In the genomic region with DNA sequence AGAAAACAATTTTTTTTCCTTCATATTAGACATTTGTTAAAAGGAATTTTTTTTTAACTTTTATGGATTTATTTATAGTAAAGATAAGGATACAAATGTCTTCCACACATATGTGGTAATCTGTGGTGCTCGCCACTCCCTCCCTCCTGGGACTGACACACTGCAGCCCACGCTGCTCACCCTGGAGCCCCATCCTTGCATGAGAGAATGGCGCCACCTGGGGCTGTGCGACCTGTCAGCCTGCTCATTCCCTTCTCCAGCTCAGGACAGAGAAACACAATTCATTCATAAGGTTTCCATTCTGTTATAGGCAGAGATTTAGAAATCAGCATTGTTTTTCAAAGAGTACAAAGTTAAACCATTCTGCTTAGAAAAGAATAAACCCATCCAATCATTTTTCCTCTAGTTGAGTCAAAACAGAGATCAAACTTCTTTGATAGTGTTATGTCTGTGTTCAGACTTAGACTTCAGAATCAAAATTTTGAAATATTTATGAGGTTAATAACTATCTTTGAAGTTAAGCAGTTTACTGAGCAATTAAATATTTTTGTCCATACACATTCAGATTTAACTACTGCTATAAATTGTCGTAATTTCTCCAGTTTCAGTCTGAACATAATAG, we compare ENCODE assay signal across 1 cellular context.
A peak's percentile ranks its signal among the peaks of the same experiment; 100 is the strongest.
TF ChIP-seq lines count a peak whose summit lies in the region.

No MANE protein-coding gene starts in this region.

TF ChIP-seq in HepG2, 621 proteins besides CTCF, POLR2A, EP300 and RAD21 (continued from another document and continues in another):
- TF ChIP-seq, protein P1, sequence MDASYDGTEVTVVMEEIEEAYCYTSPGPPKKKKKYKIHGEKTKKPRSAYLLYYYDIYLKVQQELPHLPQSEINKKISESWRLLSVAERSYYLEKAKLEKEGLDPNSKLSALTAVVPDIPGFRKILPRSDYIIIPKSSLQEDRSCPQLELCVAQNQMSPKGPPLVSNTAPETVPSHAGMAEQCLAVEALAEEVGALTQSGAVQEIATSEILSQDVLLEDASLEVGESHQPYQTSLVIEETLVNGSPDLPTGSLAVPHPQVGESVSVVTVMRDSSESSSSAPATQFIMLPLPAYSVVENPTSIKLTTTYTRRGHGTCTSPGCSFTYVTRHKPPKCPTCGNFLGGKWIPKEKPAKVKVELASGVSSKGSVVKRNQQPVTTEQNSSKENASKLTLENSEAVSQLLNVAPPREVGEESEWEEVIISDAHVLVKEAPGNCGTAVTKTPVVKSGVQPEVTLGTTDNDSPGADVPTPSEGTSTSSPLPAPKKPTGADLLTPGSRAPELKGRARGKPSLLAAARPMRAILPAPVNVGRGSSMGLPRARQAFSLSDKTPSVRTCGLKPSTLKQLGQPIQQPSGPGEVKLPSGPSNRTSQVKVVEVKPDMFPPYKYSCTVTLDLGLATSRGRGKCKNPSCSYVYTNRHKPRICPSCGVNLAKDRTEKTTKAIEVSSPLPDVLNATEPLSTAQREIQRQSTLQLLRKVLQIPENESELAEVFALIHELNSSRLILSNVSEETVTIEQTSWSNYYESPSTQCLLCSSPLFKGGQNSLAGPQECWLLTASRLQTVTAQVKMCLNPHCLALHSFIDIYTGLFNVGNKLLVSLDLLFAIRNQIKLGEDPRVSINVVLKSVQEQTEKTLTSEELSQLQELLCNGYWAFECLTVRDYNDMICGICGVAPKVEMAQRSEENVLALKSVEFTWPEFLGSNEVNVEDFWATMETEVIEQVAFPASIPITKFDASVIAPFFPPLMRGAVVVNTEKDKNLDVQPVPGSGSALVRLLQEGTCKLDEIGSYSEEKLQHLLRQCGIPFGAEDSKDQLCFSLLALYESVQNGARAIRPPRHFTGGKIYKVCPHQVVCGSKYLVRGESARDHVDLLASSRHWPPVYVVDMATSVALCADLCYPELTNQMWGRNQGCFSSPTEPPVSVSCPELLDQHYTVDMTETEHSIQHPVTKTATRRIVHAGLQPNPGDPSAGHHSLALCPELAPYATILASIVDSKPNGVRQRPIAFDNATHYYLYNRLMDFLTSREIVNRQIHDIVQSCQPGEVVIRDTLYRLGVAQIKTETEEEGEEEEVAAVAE (CRISPR knock-in tag; IDR thresholded peaks at IDR 0.05; ENCODE audit: borderline replicate concordance) = no peak
- TF ChIP-seq ZBTB44 (CRISPR knock-in tag; IDR thresholded peaks at IDR 0.05) (no peak), ETV6 (CRISPR knock-in tag; conservative IDR thresholded peaks at IDR 0.05) (no peak), PRPF4 (IDR thresholded peaks at IDR 0.05; ENCODE audit: low read depth, low read length, poor library complexity, severe bottlenecking) (no peak), CREM (IDR thresholded peaks at IDR 0.05) (no peak), CREM (CRISPR knock-in tag; IDR thresholded peaks at IDR 0.05) (no peak), ZSCAN9 (CRISPR knock-in tag; IDR thresholded peaks at IDR 0.05; ENCODE audit: borderline replicate concordance) (peak; percentile 52; the same call in 1 of the 2 replicates), CHCHD3 (CRISPR knock-in tag; IDR thresholded peaks at IDR 0.05) (no peak), TBX3 (IDR thresholded peaks at IDR 0.05; ENCODE audit: borderline replicate concordance) (no peak), BHLHE40 (IDR thresholded peaks at IDR 0.05; ENCODE audit: low read length) (no peak), NFKB2 (CRISPR knock-in tag; IDR thresholded peaks at IDR 0.05; ENCODE audit: borderline replicate concordance) (no peak; the same call in 1 of the 2 replicates), RBM22 (optimal IDR thresholded peaks at IDR 0.05; ENCODE audit: low read length) (peak; percentile 67), ZNF333 (CRISPR knock-in tag; IDR thresholded peaks at IDR 0.05; ENCODE audit: borderline replicate concordance) (no peak), ZNF660 (CRISPR knock-in tag; IDR thresholded peaks at IDR 0.05; ENCODE audit: borderline replicate concordance, low read depth) (no peak), ZNF563 (CRISPR knock-in tag; IDR thresholded peaks at IDR 0.05) (no peak), SRSF9 (IDR thresholded peaks at IDR 0.05; ENCODE audit: borderline replicate concordance, insufficient read depth, low read depth, low read length, poor library complexity, severe bottlenecking) (no peak), SMAD3 (CRISPR knock-in tag; IDR thresholded peaks at IDR 0.05) (0 out of 2 replicates have a peak, but pooled peaks have one; percentile 57), ZNF446 (CRISPR knock-in tag; IDR thresholded peaks at IDR 0.05) (no peak), ZBTB39 (CRISPR knock-in tag; IDR thresholded peaks at IDR 0.05) (no peak), SNAI1 (CRISPR knock-in tag; IDR thresholded peaks at IDR 0.05; ENCODE audit: borderline replicate concordance) (no peak), BRCA1 (CRISPR knock-in tag; IDR thresholded peaks at IDR 0.05) (0 out of 2 replicates have a peak, but pooled peaks have one; percentile 20), SPEN (CRISPR knock-in tag; IDR thresholded peaks at IDR 0.05; ENCODE audit: low read depth) (no peak), BORCS8-MEF2B (CRISPR knock-in tag; IDR thresholded peaks at IDR 0.05) (no peak), KAT2B (IDR thresholded peaks at IDR 0.05; ENCODE audit: borderline replicate concordance, low read depth, low read length) (no peak), ZNF230 (CRISPR knock-in tag; IDR thresholded peaks at IDR 0.05) (no peak)
- TF ChIP-seq, protein P2, sequence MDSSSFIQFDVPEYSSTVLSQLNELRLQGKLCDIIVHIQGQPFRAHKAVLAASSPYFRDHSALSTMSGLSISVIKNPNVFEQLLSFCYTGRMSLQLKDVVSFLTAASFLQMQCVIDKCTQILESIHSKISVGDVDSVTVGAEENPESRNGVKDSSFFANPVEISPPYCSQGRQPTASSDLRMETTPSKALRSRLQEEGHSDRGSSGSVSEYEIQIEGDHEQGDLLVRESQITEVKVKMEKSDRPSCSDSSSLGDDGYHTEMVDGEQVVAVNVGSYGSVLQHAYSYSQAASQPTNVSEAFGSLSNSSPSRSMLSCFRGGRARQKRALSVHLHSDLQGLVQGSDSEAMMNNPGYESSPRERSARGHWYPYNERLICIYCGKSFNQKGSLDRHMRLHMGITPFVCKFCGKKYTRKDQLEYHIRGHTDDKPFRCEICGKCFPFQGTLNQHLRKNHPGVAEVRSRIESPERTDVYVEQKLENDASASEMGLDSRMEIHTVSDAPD (CRISPR knock-in tag; IDR thresholded peaks at IDR 0.05) = no peak
- TF ChIP-seq, protein P3, sequence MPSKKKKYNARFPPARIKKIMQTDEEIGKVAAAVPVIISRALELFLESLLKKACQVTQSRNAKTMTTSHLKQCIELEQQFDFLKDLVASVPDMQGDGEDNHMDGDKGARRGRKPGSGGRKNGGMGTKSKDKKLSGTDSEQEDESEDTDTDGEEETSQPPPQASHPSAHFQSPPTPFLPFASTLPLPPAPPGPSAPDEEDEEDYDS (CRISPR knock-in tag; IDR thresholded peaks at IDR 0.05) = no peak
- TF ChIP-seq, protein P4, sequence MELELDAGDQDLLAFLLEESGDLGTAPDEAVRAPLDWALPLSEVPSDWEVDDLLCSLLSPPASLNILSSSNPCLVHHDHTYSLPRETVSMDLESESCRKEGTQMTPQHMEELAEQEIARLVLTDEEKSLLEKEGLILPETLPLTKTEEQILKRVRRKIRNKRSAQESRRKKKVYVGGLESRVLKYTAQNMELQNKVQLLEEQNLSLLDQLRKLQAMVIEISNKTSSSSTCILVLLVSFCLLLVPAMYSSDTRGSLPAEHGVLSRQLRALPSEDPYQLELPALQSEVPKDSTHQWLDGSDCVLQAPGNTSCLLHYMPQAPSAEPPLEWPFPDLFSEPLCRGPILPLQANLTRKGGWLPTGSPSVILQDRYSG (CRISPR knock-in tag; IDR thresholded peaks at IDR 0.05) = no peak
- TF ChIP-seq, protein P5, sequence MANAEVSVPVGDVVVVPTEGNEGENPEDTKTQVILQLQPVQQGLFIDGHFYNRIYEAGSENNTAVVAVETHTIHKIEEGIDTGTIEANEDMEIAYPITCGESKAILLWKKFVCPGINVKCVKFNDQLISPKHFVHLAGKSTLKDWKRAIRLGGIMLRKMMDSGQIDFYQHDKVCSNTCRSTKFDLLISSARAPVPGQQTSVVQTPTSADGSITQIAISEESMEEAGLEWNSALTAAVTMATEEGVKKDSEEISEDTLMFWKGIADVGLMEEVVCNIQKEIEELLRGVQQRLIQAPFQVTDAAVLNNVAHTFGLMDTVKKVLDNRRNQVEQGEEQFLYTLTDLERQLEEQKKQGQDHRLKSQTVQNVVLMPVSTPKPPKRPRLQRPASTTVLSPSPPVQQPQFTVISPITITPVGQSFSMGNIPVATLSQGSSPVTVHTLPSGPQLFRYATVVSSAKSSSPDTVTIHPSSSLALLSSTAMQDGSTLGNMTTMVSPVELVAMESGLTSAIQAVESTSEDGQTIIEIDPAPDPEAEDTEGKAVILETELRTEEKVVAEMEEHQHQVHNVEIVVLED (CRISPR knock-in tag; IDR thresholded peaks at IDR 0.05; ENCODE audit: borderline replicate concordance) = no peak
- TF ChIP-seq, protein P6, sequence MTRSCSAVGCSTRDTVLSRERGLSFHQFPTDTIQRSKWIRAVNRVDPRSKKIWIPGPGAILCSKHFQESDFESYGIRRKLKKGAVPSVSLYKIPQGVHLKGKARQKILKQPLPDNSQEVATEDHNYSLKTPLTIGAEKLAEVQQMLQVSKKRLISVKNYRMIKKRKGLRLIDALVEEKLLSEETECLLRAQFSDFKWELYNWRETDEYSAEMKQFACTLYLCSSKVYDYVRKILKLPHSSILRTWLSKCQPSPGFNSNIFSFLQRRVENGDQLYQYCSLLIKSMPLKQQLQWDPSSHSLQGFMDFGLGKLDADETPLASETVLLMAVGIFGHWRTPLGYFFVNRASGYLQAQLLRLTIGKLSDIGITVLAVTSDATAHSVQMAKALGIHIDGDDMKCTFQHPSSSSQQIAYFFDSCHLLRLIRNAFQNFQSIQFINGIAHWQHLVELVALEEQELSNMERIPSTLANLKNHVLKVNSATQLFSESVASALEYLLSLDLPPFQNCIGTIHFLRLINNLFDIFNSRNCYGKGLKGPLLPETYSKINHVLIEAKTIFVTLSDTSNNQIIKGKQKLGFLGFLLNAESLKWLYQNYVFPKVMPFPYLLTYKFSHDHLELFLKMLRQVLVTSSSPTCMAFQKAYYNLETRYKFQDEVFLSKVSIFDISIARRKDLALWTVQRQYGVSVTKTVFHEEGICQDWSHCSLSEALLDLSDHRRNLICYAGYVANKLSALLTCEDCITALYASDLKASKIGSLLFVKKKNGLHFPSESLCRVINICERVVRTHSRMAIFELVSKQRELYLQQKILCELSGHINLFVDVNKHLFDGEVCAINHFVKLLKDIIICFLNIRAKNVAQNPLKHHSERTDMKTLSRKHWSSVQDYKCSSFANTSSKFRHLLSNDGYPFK (CRISPR knock-in tag; IDR thresholded peaks at IDR 0.05; ENCODE audit: borderline replicate concordance) = no peak
- TF ChIP-seq, protein P7, sequence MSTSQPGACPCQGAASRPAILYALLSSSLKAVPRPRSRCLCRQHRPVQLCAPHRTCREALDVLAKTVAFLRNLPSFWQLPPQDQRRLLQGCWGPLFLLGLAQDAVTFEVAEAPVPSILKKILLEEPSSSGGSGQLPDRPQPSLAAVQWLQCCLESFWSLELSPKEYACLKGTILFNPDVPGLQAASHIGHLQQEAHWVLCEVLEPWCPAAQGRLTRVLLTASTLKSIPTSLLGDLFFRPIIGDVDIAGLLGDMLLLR (CRISPR knock-in tag; IDR thresholded peaks at IDR 0.05) = no peak
- TF ChIP-seq, protein P8, sequence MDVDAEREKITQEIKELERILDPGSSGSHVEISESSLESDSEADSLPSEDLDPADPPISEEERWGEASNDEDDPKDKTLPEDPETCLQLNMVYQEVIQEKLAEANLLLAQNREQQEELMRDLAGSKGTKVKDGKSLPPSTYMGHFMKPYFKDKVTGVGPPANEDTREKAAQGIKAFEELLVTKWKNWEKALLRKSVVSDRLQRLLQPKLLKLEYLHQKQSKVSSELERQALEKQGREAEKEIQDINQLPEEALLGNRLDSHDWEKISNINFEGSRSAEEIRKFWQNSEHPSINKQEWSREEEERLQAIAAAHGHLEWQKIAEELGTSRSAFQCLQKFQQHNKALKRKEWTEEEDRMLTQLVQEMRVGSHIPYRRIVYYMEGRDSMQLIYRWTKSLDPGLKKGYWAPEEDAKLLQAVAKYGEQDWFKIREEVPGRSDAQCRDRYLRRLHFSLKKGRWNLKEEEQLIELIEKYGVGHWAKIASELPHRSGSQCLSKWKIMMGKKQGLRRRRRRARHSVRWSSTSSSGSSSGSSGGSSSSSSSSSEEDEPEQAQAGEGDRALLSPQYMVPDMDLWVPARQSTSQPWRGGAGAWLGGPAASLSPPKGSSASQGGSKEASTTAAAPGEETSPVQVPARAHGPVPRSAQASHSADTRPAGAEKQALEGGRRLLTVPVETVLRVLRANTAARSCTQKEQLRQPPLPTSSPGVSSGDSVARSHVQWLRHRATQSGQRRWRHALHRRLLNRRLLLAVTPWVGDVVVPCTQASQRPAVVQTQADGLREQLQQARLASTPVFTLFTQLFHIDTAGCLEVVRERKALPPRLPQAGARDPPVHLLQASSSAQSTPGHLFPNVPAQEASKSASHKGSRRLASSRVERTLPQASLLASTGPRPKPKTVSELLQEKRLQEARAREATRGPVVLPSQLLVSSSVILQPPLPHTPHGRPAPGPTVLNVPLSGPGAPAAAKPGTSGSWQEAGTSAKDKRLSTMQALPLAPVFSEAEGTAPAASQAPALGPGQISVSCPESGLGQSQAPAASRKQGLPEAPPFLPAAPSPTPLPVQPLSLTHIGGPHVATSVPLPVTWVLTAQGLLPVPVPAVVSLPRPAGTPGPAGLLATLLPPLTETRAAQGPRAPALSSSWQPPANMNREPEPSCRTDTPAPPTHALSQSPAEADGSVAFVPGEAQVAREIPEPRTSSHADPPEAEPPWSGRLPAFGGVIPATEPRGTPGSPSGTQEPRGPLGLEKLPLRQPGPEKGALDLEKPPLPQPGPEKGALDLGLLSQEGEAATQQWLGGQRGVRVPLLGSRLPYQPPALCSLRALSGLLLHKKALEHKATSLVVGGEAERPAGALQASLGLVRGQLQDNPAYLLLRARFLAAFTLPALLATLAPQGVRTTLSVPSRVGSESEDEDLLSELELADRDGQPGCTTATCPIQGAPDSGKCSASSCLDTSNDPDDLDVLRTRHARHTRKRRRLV (CRISPR knock-in tag; IDR thresholded peaks at IDR 0.05) = no peak
